ENCODE assay signal across 17 cellular contexts in genomic region chr17:339193-340061, GRCh38. TPM values are rescaled to one million over a fixed set of nuclear protein-coding genes. Genes with fewer than 3 reads are reported as not detected.
DNase-seq lines count a peak whose midpoint lies in the region; ATAC-seq and TF ChIP-seq lines count a peak whose summit lies in the region.
"Had no signal": no experiment of that assay in that cellular context is flagged by ENCODE, and none has a peak within 500 bp of the region (broad histone marks: within the 10 kb centered on the region; RNA-seq: fewer than 3 reads in every experiment).

No MANE protein-coding gene starts in this region.

- no peak for TF ChIP-seq CTCF in liver (IDR thresholded peaks at IDR 0.05; ENCODE audit: low read depth, low read length, missing input control)
- TF ChIP-seq CTCF in type B pancreatic cell (conservative IDR thresholded peaks at IDR 0.05) = no peak

- H3K36me3 Mint-ChIP-seq in type B pancreatic cell = peaks cover 6% of the 10 kb centered on the region

- peaks cover 5% of the 10 kb centered on the region for H3K9me3 Mint-ChIP-seq in type B pancreatic cell

- DNase-seq in NCI-H146 (lab: John Stamatoyannopoulos, UW) (peak; percentile 57), NCI-H146 treated with DMSO at 0.1 percent for 48 hours (lab: John Stamatoyannopoulos, UW; ENCODE audit: unreplicated experiment) (no peak), NCI-H774 (lab: John Stamatoyannopoulos, UW) (peak; percentile 19), type B pancreatic cell (ENCODE audit: extremely low spot score, unreplicated experiment) (no peak), NCI-H2227 (lab: John Stamatoyannopoulos, UW; ENCODE audit: unreplicated experiment) (no peak)
- DNase-seq in activated CD8-positive, alpha-beta memory T cell treated with anti-CD3 and anti-CD28 coated beads, Interleukin-2, amount 50 U/mL, for 48 hours = no peak
- DNase-seq: 8988T; activated T-cell treated with anti-CD3 and anti-CD28 coated beads, Interleukin-2, amount 50 U/mL, for 24 hours; COR-L47; naive B cell; SW 1271 had no signal

- 76% methylated on average over 23 of the region's 23 CpGs for WGBS in liver

- H3K9ac ChIP-seq in liver (ENCODE audit: low read depth in 1 of 2, low read length in 2 of 2) = no peak overlapping the region

- H3K36me3 ChIP-seq in liver (ENCODE audit: control insufficient read depth in 4 of 4, insufficient read depth in 3 of 4, low read depth in 1 of 4, low read length in 3 of 4) = no peaks in the 10 kb centered on the region
- H3K36me3 ChIP-seq: thoracic aorta had no signal

- H3K4me3 Mint-ChIP-seq in type B pancreatic cell = peak overlapping the region; percentile 56
- H3K4me3 Mint-ChIP-seq: activated T-cell treated with anti-CD3 and anti-CD28 coated beads, Interleukin-2, amount 50 U/mL, for 24 hours; naive B cell had no signal

- no peaks in the 10 kb centered on the region for H3K27me3 ChIP-seq in liver (ENCODE audit: control insufficient read depth in 4 of 4, insufficient read depth in 4 of 4, low read length in 3 of 4)
- H3K27me3 ChIP-seq: dorsolateral prefrontal cortex had no signal

- no peak overlapping the region for H3K4me3 ChIP-seq in liver (ENCODE audit: low read depth in 1 of 3, low read length in 3 of 3)
- H3K4me3 ChIP-seq: dorsolateral prefrontal cortex, thoracic aorta had no signal

- peak overlapping the region; percentile 59 to 73 for H3K27ac ChIP-seq in liver (ENCODE audit: low read depth in 1 of 2, low read length in 2 of 2)
- H3K27ac ChIP-seq: HL-60, thoracic aorta had no signal

- ATAC-seq in GM19035 (IDR thresholded peaks at IDR 0.05; ENCODE audit: unreplicated experiment) = no peak
- ATAC-seq: activated CD4-positive, CD25-positive, alpha-beta regulatory T cell treated with anti-CD3 and anti-CD28 coated beads, Interleukin-2, amount 50 U/mL, for 24 hours had no signal

- no peaks in the 10 kb centered on the region for H3K9me3 ChIP-seq in liver (ENCODE audit: control insufficient read depth in 4 of 4, low read length in 3 of 4)
- H3K9me3 ChIP-seq: thoracic aorta had no signal

- TF ChIP-seq RAD21 in liver (IDR thresholded peaks at IDR 0.05) = no peak

- peaks cover 21 to 34% (median 26%) of the 10 kb centered on the region in 4 donors for H3K4me1 ChIP-seq in liver (ENCODE audit: control insufficient read depth in 4 of 4, insufficient read depth in 4 of 4, low read length in 3 of 4)

- H3K27ac Mint-ChIP-seq in type B pancreatic cell = peak overlapping the region; percentile 76
- H3K27ac Mint-ChIP-seq: activated T-cell treated with anti-CD3 and anti-CD28 coated beads, Interleukin-2, amount 50 U/mL, for 24 hours had no signal

- peaks cover 7% of the 10 kb centered on the region for H3K27me3 Mint-ChIP-seq in type B pancreatic cell

- peaks cover 25% of the 10 kb centered on the region for H3K4me1 Mint-ChIP-seq in type B pancreatic cell (ENCODE audit: unreplicated experiment)

TF ChIP-seq in liver, 16 proteins besides CTCF, POLR2A, EP300 and RAD21:
- TF ChIP-seq MAX (IDR thresholded peaks at IDR 0.05) = no peak
- no peak for TF ChIP-seq FOXA1 (IDR thresholded peaks at IDR 0.05)
- TF ChIP-seq ZBTB33 (IDR thresholded peaks at IDR 0.05) = no peak

RNA-seq across cellular contexts. Expression of gene RPH3AL, which starts 13.2 kb away (rescaled TPM):
- total RNA-seq in liver (10 to 100 TPM in 1 of 2 donors, 1 to 10 TPM in 1; 8.5 to 52.5 TPM), type B pancreatic cell (ENCODE audit: low replicate concordance) (13.5 and 14.9 TPM in 2 replicates)
- 10 to 100 TPM; 10.3 to 17.4 TPM for polyA plus RNA-seq in liver

Comparison
In these comparisons a context has a peak if more than half of its experiments do, and no peak if none do; other contexts are left out.
1. DNase-seq: peak in NCI-H146 (single experiment) and NCI-H774 (single experiment); none in NCI-H146 treated with DMSO at 0.1 percent for 48 hours (single experiment), type B pancreatic cell (single experiment), NCI-H2227 (single experiment) and activated CD8-positive, alpha-beta memory T cell treated with anti-CD3 and anti-CD28 coated beads, Interleukin-2, amount 50 U/mL, for 48 hours (single experiment).